ENCODE assay signal across 9 cellular contexts in the genomic region with DNA sequence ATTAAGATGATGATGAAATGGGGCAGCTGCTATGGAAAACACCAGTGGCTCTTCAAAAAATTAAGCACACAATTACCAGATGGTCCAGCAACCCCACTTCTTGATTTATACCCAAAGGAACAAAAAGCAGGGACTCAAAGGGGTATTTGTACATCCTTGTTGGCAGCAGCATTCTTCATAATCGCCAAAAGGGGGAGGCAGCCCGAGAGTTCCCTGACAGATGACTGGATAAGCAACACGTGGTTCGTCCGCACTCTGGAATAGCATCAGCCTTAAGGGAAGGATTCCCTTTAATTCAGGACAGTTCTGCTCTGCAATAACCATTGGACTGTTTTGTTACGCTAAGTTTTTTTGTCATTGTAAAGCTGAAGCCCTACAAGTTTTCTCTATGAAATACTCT.
DNase-seq lines count a peak whose midpoint lies in the region; ATAC-seq and TF ChIP-seq lines count a peak whose summit lies in the region.
"Had no signal": no experiment of that assay in that cellular context is flagged by ENCODE, and none has a peak within 500 bp of the region (broad histone marks: within the 10 kb centered on the region; RNA-seq: fewer than 3 reads in every experiment).

No MANE protein-coding gene starts in this region.

- H3K4me3 ChIP-seq in AG10803 (ENCODE audit: low read length) (no peak overlapping the region), cardiac fibroblast (replicated peaks in 1 of 2; ENCODE audit: low read depth in 2 of 2, low read length in 2 of 2) (no peak overlapping the region)

- no peaks in the 10 kb centered on the region for H3K36me3 Mint-ChIP-seq in activated CD4-positive, alpha-beta memory T cell treated with anti-CD3 and anti-CD28 coated beads, Interleukin-2, amount 10 ng/mL, durations not matched to agents 7 days and 5 days (ENCODE audit: low read depth)

- TF ChIP-seq CTCF in AG10803 (conservative IDR thresholded peaks at IDR 0.05; ENCODE audit: low read length) (peak; percentile 33), LNCAP (IDR thresholded peaks at IDR 0.05) (peak; percentile 16; the same call in 1 of the 2 replicates), cardiac fibroblast (IDR thresholded peaks at IDR 0.05; ENCODE audit: low read depth, low read length) (peak; percentile 49)

- H3K9me3 Mint-ChIP-seq in activated CD4-positive, alpha-beta memory T cell treated with anti-CD3 and anti-CD28 coated beads, Interleukin-2, amount 10 ng/mL, durations not matched to agents 7 days and 5 days = no peaks in the 10 kb centered on the region

- CTCF ChIA-PET in activated CD4-positive, alpha-beta memory T cell treated with anti-CD3 and anti-CD28 coated beads, Interleukin-2, amount 10 ng/mL, durations not matched to agents 7 days and 5 days (lab: Charles Lee) = no interaction called here

- no peak for ATAC-seq in HG03565 (IDR thresholded peaks at IDR 0.05; ENCODE audit: unreplicated experiment)

- no peaks in the 10 kb centered on the region for H3K4me1 Mint-ChIP-seq in activated CD4-positive, alpha-beta memory T cell treated with anti-CD3 and anti-CD28 coated beads, Interleukin-2, amount 10 ng/mL, durations not matched to agents 7 days and 5 days

- POLR2A ChIA-PET in activated CD4-positive, alpha-beta memory T cell treated with anti-CD3 and anti-CD28 coated beads, Interleukin-2, amount 10 ng/mL, durations not matched to agents 7 days and 5 days (lab: Charles Lee) = no interaction called here

- DNase-seq in AG10803 (ENCODE audit: low read depth) (no peak), cardiac fibroblast (ENCODE audit: low read depth in 2 of 2) (peak; percentile 19 to 54), medulla oblongata (ENCODE audit: extremely low spot score) (peak; percentile 18), CD1c-positive myeloid dendritic cell (ENCODE audit: extremely low spot score) (no peak)
- DNase-seq in activated CD4-positive, alpha-beta memory T cell treated with anti-CD3 and anti-CD28 coated beads, Interleukin-2, amount 10 ng/mL, durations not matched to agents 7 days and 5 days = no peak
- no peak for DNase-seq in stimulated activated CD4-positive, alpha-beta T cell treated with anti-CD3 and anti-CD28 coated beads, Interleukin-12 subunit alpha, Interleukin-12 subunit beta, amount 100 ng/mL, for 4 hours
- DNase-seq: T1000 had no signal

- H3K4me3 Mint-ChIP-seq in activated CD4-positive, alpha-beta memory T cell treated with anti-CD3 and anti-CD28 coated beads, Interleukin-2, amount 10 ng/mL, durations not matched to agents 7 days and 5 days = no peak overlapping the region

- H3K27ac Mint-ChIP-seq in activated CD4-positive, alpha-beta memory T cell treated with anti-CD3 and anti-CD28 coated beads, Interleukin-2, amount 10 ng/mL, durations not matched to agents 7 days and 5 days = no peak overlapping the region

- H3K27me3 Mint-ChIP-seq in activated CD4-positive, alpha-beta memory T cell treated with anti-CD3 and anti-CD28 coated beads, Interleukin-2, amount 10 ng/mL, durations not matched to agents 7 days and 5 days = peaks cover 12% of the 10 kb centered on the region

Comparison
In these comparisons a context has a peak if more than half of its experiments do, and no peak if none do; other contexts are left out.
1. DNase-seq: peak in cardiac fibroblast (2 of 2) and medulla oblongata (single experiment); none in AG10803 (single experiment), CD1c-positive myeloid dendritic cell (single experiment), activated CD4-positive, alpha-beta memory T cell treated with anti-CD3 and anti-CD28 coated beads, Interleukin-2, amount 10 ng/mL, durations not matched to agents 7 days and 5 days (single experiment) and stimulated activated CD4-positive, alpha-beta T cell treated with anti-CD3 and anti-CD28 coated beads, Interleukin-12 subunit alpha, Interleukin-12 subunit beta, amount 100 ng/mL, for 4 hours (single experiment).
2. Peak in every context shown above with its lines, with median percentiles within 50 percentile points of each other: CTCF ChIP-seq.